8 cellular contexts compared by ENCODE assay signal in genomic region chr7:74173866-74174605, GRCh38. TPM values are rescaled to one million over a fixed set of nuclear protein-coding genes. Genes with fewer than 3 reads are reported as not detected.
DNase-seq lines count a peak whose midpoint lies in the region; ATAC-seq and TF ChIP-seq lines count a peak whose summit lies in the region.

TSS of gene EIF4H (plus strand) at chr7:74174356. CDS start at chr7:74174384, 28 bp downstream.

- H3K4me3 ChIP-seq in heart left ventricle (peak within 1 kb of the TSS; percentile 82 to 99 (median 96)), transverse colon (peak within 1 kb of the TSS; percentile 73 to 98 (median 90))

- no peaks in the 10 kb centered on the region for H3K27me3 Mint-ChIP-seq in T-cell

- peaks cover 17% of the 10 kb centered on the region for H3K36me3 Mint-ChIP-seq in T-cell

- in situ Hi-C loops in GM13976 (cut with MboI; ENCODE audit: low sequenced_read_pairs, unreplicated experiment), result no loop called here
- in situ Hi-C loops in transverse colon (cut with MboI; ENCODE audit: low pct_ligation_motif_present in 1 of 4, low pct_unique_long_range_greater_than_20kb in 1 of 4, low sequenced_read_pairs in 3 of 4), result no loop called here

- no peak for TF ChIP-seq EP300 in transverse colon (IDR thresholded peaks at IDR 0.05; ENCODE audit: low read depth)

- DNase-seq in GM13976 (ENCODE audit: low spot score) (peak; percentile 95), NCI-H146 (lab: John Stamatoyannopoulos, UW) (peak; percentile 93), T-cell (peak; percentile 84 to 97 (median 93)), heart left ventricle (peak; percentile 96 to 99 (median 98)), pons (ENCODE audit: low spot score) (peak; percentile 88), transverse colon (peak; percentile 98)

- TF ChIP-seq CTCF in GM13976 (IDR thresholded peaks at IDR 0.05; ENCODE audit: borderline replicate concordance, control extremely low read depth, extremely low read depth, insufficient read depth, missing control alignments) (no peak), heart left ventricle (IDR thresholded peaks at IDR 0.05) (peak in 1 of 12 donors; percentile 7), transverse colon (IDR thresholded peaks at IDR 0.05) (no peak)

- H3K9me3 ChIP-seq in heart left ventricle (no peaks in the 10 kb centered on the region), transverse colon (no peaks in the 10 kb centered on the region)

- TF ChIP-seq POLR2A in heart left ventricle (IDR thresholded peaks at IDR 0.05) (peak; percentile 27 to 69), transverse colon (IDR thresholded peaks at IDR 0.05) (peak; percentile 80)

- peak within 1 kb of the TSS; percentile 87 for H3K27ac ChIP-seq in adipose tissue (ENCODE audit: low read depth, low read length)
- peak within 1 kb of the TSS; percentile 90 to 98 (median 96) for H3K27ac ChIP-seq in heart left ventricle
- H3K27ac ChIP-seq in transverse colon, result peak within 1 kb of the TSS; percentile 95 to 98 (median 97)

- CTCF ChIA-PET in T-cell (lab: Charles Lee), result interaction anchor here in 1 of 2 donors (0.6 to 1.6 kb wide), 2 partner anchors 9 to 96 kb away, joined by 3 to 4 read pairs; no protein-coding TSS in a partner anchor

- POLR2A ChIA-PET in T-cell (lab: Charles Lee), result interaction anchor here in 1 of 2 donors (0.5 kb wide), 1 partner anchor 952 kb away, joined by 4 read pairs; no protein-coding TSS in a partner anchor

- H3K27ac Mint-ChIP-seq in T-cell, result peak within 1 kb of the TSS; percentile 85 to 91

- H3K27me3 ChIP-seq in heart left ventricle, result no peaks in the 10 kb centered on the region
- no peaks in the 10 kb centered on the region for H3K27me3 ChIP-seq in transverse colon

- ATAC-seq in HG02852 (IDR thresholded peaks at IDR 0.05; ENCODE audit: unreplicated experiment), result peak; percentile 80
- ATAC-seq in T-cell (replicated peaks in 1 of 4), result peak; percentile 87 to 90 (median 88)
- peak; percentile 97 to 98 (median 98) for ATAC-seq in heart left ventricle

- no peaks in the 10 kb centered on the region for H3K9me3 Mint-ChIP-seq in T-cell

- H3K4me1 Mint-ChIP-seq in T-cell, result peaks cover 49 to 55% (median 54%) of the 10 kb centered on the region in 3 donors

- peaks cover 4 to 57% (median 42%) of the 10 kb centered on the region in 12 donors for H3K4me1 ChIP-seq in heart left ventricle
- H3K4me1 ChIP-seq in transverse colon, result peaks cover 27 to 57% (median 48%) of the 10 kb centered on the region in 4 donors

- WGBS in adipose tissue, 3 donors, result 0 to 1% (median 0%) methylated on average over 61 to 95 of the region's 95 CpGs
- WGBS in heart left ventricle, 4 donors, result 0 to 1% (median 0%) methylated on average over 2 to 95 of the region's 95 CpGs
- 2% methylated on average over 45 of the region's 95 CpGs; no CpG with 5 or more reads in 1 of the 2 donors for WGBS in transverse colon (ENCODE audit: low coverage in 1 of 2), 2 donors

- peak within 1 kb of the TSS; percentile 81 to 90 (median 85) for H3K4me3 Mint-ChIP-seq in T-cell

- intact Hi-C loops in heart left ventricle (cut with DNase I) (loop anchor here in 5 of 10 donors (2.0 to 10.0 kb wide), 3 partner anchors 79 to 89 kb away; partner anchors contain the start of gene LIMK1 (in 2 of the 5)), transverse colon (cut with DNase I; ENCODE audit: low total_unique reads) (loop anchor here (10.0 kb wide), 1 partner anchor 109 kb away; no protein-coding TSS in a partner anchor)

- H3K36me3 ChIP-seq in heart left ventricle, result peaks cover 0 to 29% (median 13%) of the 10 kb centered on the region in 9 donors
- H3K36me3 ChIP-seq in transverse colon, result no peaks in the 10 kb centered on the region

RNA-seq across cellular contexts. Expression of gene EIF4H, which starts in this region (rescaled TPM):
- 100 to 1,000 TPM; 174 to 258 (median 186) TPM for total RNA-seq in T-cell
- 100 to 1,000 TPM; 182 to 223 (median 193) TPM for polyA plus RNA-seq in adipose tissue
- total RNA-seq in heart left ventricle, result 100 to 1,000 TPM; 166 to 216 (median 196) TPM
- polyA plus RNA-seq in heart left ventricle, result 100 to 1,000 TPM in 1 of 2 donors, 10 to 100 TPM in 1; 89.0 to 255 TPM
- 100 to 1,000 TPM; 175 to 250 (median 213) TPM for total RNA-seq in transverse colon

Comparison
In these comparisons a context has a peak if more than half of its experiments do, and no peak if none do; other contexts are left out.
1. Peak in every context shown above with its lines: DNase-seq, ATAC-seq, H3K4me3 ChIP-seq and H3K27ac ChIP-seq.